ENCODE assay signal across 15 cellular contexts in the genomic region with DNA sequence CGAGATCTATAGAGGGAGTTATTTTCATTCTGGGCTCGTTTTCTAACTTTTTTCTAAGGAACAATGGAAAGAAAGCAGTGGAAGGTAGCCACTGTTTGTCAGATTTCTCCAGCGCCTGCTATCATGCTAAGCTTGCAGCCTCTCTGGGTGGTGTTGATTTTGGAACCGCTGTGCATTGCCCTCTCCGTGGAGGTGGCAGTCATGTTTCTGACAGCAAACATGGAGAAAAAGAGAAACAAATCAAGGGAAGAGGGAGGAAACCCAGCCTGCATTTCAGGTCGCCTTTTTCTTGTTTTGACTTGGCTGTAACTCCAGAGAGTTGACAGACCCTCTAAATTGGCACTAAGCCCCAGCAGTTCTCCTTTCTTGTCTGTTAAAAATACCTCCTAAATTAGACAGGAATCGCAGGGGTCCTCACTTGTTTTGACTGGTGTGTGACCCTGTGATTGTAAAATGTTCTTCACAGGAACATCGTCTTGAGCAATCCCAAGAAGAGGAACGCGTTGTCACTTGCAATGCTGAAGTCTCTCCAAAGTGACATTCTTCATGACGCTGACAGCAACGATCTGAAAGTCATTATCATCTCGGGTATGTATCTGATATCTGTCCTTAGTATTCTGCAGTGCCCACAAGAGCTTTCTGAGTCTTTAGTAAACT. TPM values are rescaled to one million over a fixed set of nuclear protein-coding genes. Genes with fewer than 3 reads are reported as not detected.
A peak's percentile ranks its signal among the peaks of the same experiment; 100 is the strongest.
DNase-seq lines count a peak whose midpoint lies in the region; ATAC-seq and TF ChIP-seq lines count a peak whose summit lies in the region.
"Had no signal": no experiment of that assay in that cellular context is flagged by ENCODE, and none has a peak within 500 bp of the region (broad histone marks: within the 10 kb centered on the region; RNA-seq: fewer than 3 reads in every experiment).

No MANE protein-coding gene starts in this region.

- ATAC-seq in foreskin keratinocyte (no peak), GM18861 (IDR thresholded peaks at IDR 0.05; ENCODE audit: unreplicated experiment) (no peak)

- H3K4me3 Mint-ChIP-seq in CD14-positive monocyte = peak overlapping the region; percentile 66 to 90
- H3K4me3 Mint-ChIP-seq in nephron progenitor cell = no peak overlapping the region
- H3K4me3 Mint-ChIP-seq: activated naive CD8-positive, alpha-beta T cell treated with anti-CD3 and anti-CD28 coated beads, Interleukin-2, amount 10 ng/mL, durations not matched to agents 7 days and 5 days; neural crest cell had no signal

- no peak for DNase-seq in CD14-positive monocyte (ENCODE audit: low spot score)
- DNase-seq in SIG-M5 treated with dmso at 0.1 percent for 504 hours (lab: John Stamatoyannopoulos, UW; ENCODE audit: unreplicated experiment) = peak; percentile 73
- peak; percentile 9 to 27 for DNase-seq in foreskin keratinocyte
- DNase-seq in nephron progenitor cell = no peak
- no peak for DNase-seq in activated CD4-positive, CD25-positive, alpha-beta regulatory T cell treated with anti-CD3 and anti-CD28 coated beads, Interleukin-2, amount 50 U/mL, for 72 hours
- DNase-seq in NCI-H1092 treated with DMSO at 0.1 percent for 48 hours (lab: John Stamatoyannopoulos, UW) = no peak
- no peak for DNase-seq in NCI-H1092 (lab: John Stamatoyannopoulos, UW)
- DNase-seq: activated naive CD8-positive, alpha-beta T cell treated with anti-CD3 and anti-CD28 coated beads, Interleukin-2, amount 10 ng/mL, durations not matched to agents 7 days and 5 days; DMS 273 treated with DMSO at 0.1 percent for 48 hours; islet precursor cell; NCI-H1417 treated with DMSO at 0.1 percent for 48 hours; NCI-H510A had no signal

- no peak overlapping the region for H3K27ac ChIP-seq in foreskin keratinocyte

- TF ChIP-seq CTCF in CD14-positive monocyte (IDR thresholded peaks at IDR 0.05) (no peak), foreskin keratinocyte (conservative IDR thresholded peaks at IDR 0.05) (no peak), nephron progenitor cell (IDR thresholded peaks at IDR 0.05) (no peak)

- H3K4me1 Mint-ChIP-seq in CD14-positive monocyte (peaks cover 52% of the 10 kb centered on the region), nephron progenitor cell (peaks cover 40% of the 10 kb centered on the region)
- H3K4me1 Mint-ChIP-seq: activated naive CD8-positive, alpha-beta T cell treated with anti-CD3 and anti-CD28 coated beads, Interleukin-2, amount 10 ng/mL, durations not matched to agents 7 days and 5 days; neural crest cell had no signal

- H3K4me1 ChIP-seq in foreskin keratinocyte = no peaks in the 10 kb centered on the region

- no peaks in the 10 kb centered on the region for H3K27me3 ChIP-seq in foreskin keratinocyte
- H3K27me3 ChIP-seq: tibial nerve had no signal

- intact Hi-C loops in CD14-positive monocyte (cut with micrococcal nuclease) = loop anchor here in 1 of 2 donors (10.0 kb wide), 1 partner anchor 132 kb away; the partner anchor contains the start of gene USP6NL

- H3K36me3 Mint-ChIP-seq in CD14-positive monocyte (peaks cover 31 to 34% of the 10 kb centered on the region in 2 donors), nephron progenitor cell (ENCODE audit: low read depth) (peaks cover 26% of the 10 kb centered on the region)
- H3K36me3 Mint-ChIP-seq: activated naive CD8-positive, alpha-beta T cell treated with anti-CD3 and anti-CD28 coated beads, Interleukin-2, amount 10 ng/mL, durations not matched to agents 7 days and 5 days had no signal

- H3K27me3 Mint-ChIP-seq in CD14-positive monocyte (ENCODE audit: low read depth in 3 of 3) (peaks cover 2 to 7% (median 2%) of the 10 kb centered on the region in 3 donors), nephron progenitor cell (ENCODE audit: low read depth, poor library complexity) (peaks cover 14% of the 10 kb centered on the region)

- H3K27ac Mint-ChIP-seq in CD14-positive monocyte = peak overlapping the region; percentile 85 to 92 (median 88)
- peak overlapping the region; percentile 87 for H3K27ac Mint-ChIP-seq in nephron progenitor cell
- H3K27ac Mint-ChIP-seq: activated naive CD8-positive, alpha-beta T cell treated with anti-CD3 and anti-CD28 coated beads, Interleukin-2, amount 10 ng/mL, durations not matched to agents 7 days and 5 days had no signal

- H3K9me3 Mint-ChIP-seq in CD14-positive monocyte (peaks cover 0 to 2% (median 0%) of the 10 kb centered on the region in 7 donors), nephron progenitor cell (peaks cover 7% of the 10 kb centered on the region)
- H3K9me3 Mint-ChIP-seq: activated naive CD8-positive, alpha-beta T cell treated with anti-CD3 and anti-CD28 coated beads, Interleukin-2, amount 10 ng/mL, durations not matched to agents 7 days and 5 days; neural crest cell had no signal

RNA-seq across cellular contexts. Expression of gene ECHDC3, which starts 4.8 kb away (rescaled TPM):
- 10 to 100 TPM in 1 of 2 donors, 1 to 10 TPM in 1; 9.4 to 10.6 TPM for polyA plus RNA-seq in CD14-positive monocyte
- 10.4 and 13.4 TPM in 2 replicates for total RNA-seq in foreskin keratinocyte
- 11.0 and 14.4 TPM in 2 replicates for polyA plus RNA-seq in foreskin keratinocyte

Comparison
In these comparisons a context has a peak if more than half of its experiments do, and no peak if none do; other contexts are left out.
1. DNase-seq: peak in SIG-M5 treated with dmso at 0.1 percent for 504 hours (single experiment) and foreskin keratinocyte (2 of 2); none in CD14-positive monocyte (single experiment), nephron progenitor cell (single experiment), activated CD4-positive, CD25-positive, alpha-beta regulatory T cell treated with anti-CD3 and anti-CD28 coated beads, Interleukin-2, amount 50 U/mL, for 72 hours (single experiment), NCI-H1092 treated with DMSO at 0.1 percent for 48 hours (single experiment) and NCI-H1092 (single experiment).